Comparison of ENCODE assay signal across 31 cellular contexts in genomic region chr6:63305278-63305677, GRCh38. TPM values are rescaled to one million over a fixed set of nuclear protein-coding genes. Genes with fewer than 3 reads are reported as not detected.
A peak's percentile ranks its signal among the peaks of the same experiment; 100 is the strongest.
DNase-seq lines count a peak whose midpoint lies in the region; ATAC-seq and TF ChIP-seq lines count a peak whose summit lies in the region.
"Had no signal": no experiment of that assay in that cellular context is flagged by ENCODE, and none has a peak within 500 bp of the region (broad histone marks: within the 10 kb centered on the region; RNA-seq: fewer than 3 reads in every experiment).

No MANE protein-coding gene starts in this region.

- peak; percentile 43 for ATAC-seq in GM18870 (IDR thresholded peaks at IDR 0.05; ENCODE audit: unreplicated experiment)
- no peak for ATAC-seq in HG03097 (IDR thresholded peaks at IDR 0.05; ENCODE audit: low FRiP score, unreplicated experiment)
- ATAC-seq: activated naive CD4-positive, alpha-beta T cell treated with anti-CD3 and anti-CD28 coated beads, Interleukin-2, amount 50 U/mL, for 72 hours; activated T-helper 17 cell treated with anti-CD3 and anti-CD28 coated beads, Interleukin-2, amount 50 U/mL, for 72 hours; gastroesophageal sphincter; left ventricle myocardium superior; sciatic nerve; stimulated activated naive B cell treated with anti-CD40 and anti-IgM and Interleukin-4, amounts not matched to agents 10 μg/mL and 1 μg/mL and 100 μg/mL, for 72 hours had no signal

- H3K4me3 ChIP-seq in transverse colon = no peak overlapping the region
- H3K4me3 ChIP-seq: esophagus muscularis mucosa, gastroesophageal sphincter, ovary had no signal

- no peaks in the 10 kb centered on the region for H3K36me3 ChIP-seq in transverse colon
- H3K36me3 ChIP-seq: esophagus muscularis mucosa, gastroesophageal sphincter, ovary had no signal

- DNase-seq in amniotic epithelial cell (ENCODE audit: low read depth) = peak; percentile 9
- peak; percentile 27 for DNase-seq in kidney tubule cell (ENCODE audit: low spot score)
- DNase-seq in transverse colon = peak; percentile 49
- DNase-seq in activated CD8-positive, alpha-beta memory T cell treated with anti-CD3 and anti-CD28 coated beads, Interleukin-2, amount 50 U/mL, for 4 hours = no peak
- DNase-seq in NCI-H1417 (lab: John Stamatoyannopoulos, UW) = no peak
- DNase-seq: activated CD4-positive, alpha-beta memory T cell treated with anti-CD3 and anti-CD28 coated beads, Interleukin-2, amount 10 ng/mL, durations not matched to agents 7 days and 5 days; activated CD4-positive, CD25-positive, alpha-beta regulatory T cell; anterior cingulate cortex; Calu3; H7; hypothalamus; immature natural killer cell; KBM-7; left ventricle myocardium superior; NCI-H1417 treated with DMSO at 0.1 percent for 48 hours; NCI-H2081 treated with DMSO at 0.1 percent for 48 hours; NCI-H226; NCI-H748 treated with DMSO at 0.1 percent for 48 hours; ovary; stimulated activated CD4-positive, alpha-beta T cell treated with anti-CD3 and anti-CD28 coated beads, Interleukin-4, amount 100 ng/mL, for 4 hours; stimulated activated naive B cell treated with anti-CD40 and anti-IgM and Interleukin-4, amounts not matched to agents 10 μg/mL and 1 μg/mL and 100 μg/mL, for 72 hours had no signal

- H3K27me3 ChIP-seq in transverse colon = no peaks in the 10 kb centered on the region
- H3K27me3 ChIP-seq: esophagus muscularis mucosa, gastroesophageal sphincter, ovary had no signal

- intact Hi-C loops in transverse colon (cut with DNase I; ENCODE audit: low total_unique reads) = no loop called here

- 51 to 52% methylated on average over 2 of the region's 2 CpGs for WGBS in transverse colon (ENCODE audit: low coverage in 1 of 2), 2 donors

- TF ChIP-seq POLR2A in transverse colon (IDR thresholded peaks at IDR 0.05) = no peak

- H3K27ac ChIP-seq in transverse colon = peak overlapping the region; percentile 57 to 78 (median 65)
- H3K27ac ChIP-seq: C4-2B, esophagus muscularis mucosa, gastroesophageal sphincter, ovary had no signal

- no peak for TF ChIP-seq CTCF in transverse colon (IDR thresholded peaks at IDR 0.05)

- TF ChIP-seq EP300 in transverse colon (IDR thresholded peaks at IDR 0.05; ENCODE audit: low read depth) = no peak

- H3K9me3 ChIP-seq in transverse colon = peaks cover 0 to 2% of the 10 kb centered on the region in 2 donors
- H3K9me3 ChIP-seq: esophagus muscularis mucosa, gastroesophageal sphincter, ovary had no signal

- peaks cover 0 to 34% (median 18%) of the 10 kb centered on the region in 4 donors for H3K4me1 ChIP-seq in transverse colon
- H3K4me1 ChIP-seq: esophagus muscularis mucosa, gastroesophageal sphincter had no signal

- in situ Hi-C loops in transverse colon (cut with MboI; ENCODE audit: low pct_ligation_motif_present in 1 of 4, low pct_unique_long_range_greater_than_20kb in 1 of 4, low sequenced_read_pairs in 3 of 4) = loop anchor here in 1 of 4 donors (25.0 kb wide), 1 partner anchor 457 kb away; no protein-coding TSS in a partner anchor

RNA-seq across cellular contexts. Expression of gene LGSN, which starts 14.5 kb away (rescaled TPM):
- total RNA-seq in transverse colon = 1 to 10 TPM in 1 of 4 donors, under 1 TPM in 1, not detected in 2; 0.32 to 2.4 TPM
- total RNA-seq: activated naive CD4-positive, alpha-beta T cell treated with anti-CD3 and anti-CD28 coated beads, Interleukin-2, amount 50 U/mL, for 72 hours; Calu3; cardiac septum; esophagus muscularis mucosa; gastroesophageal sphincter; left ventricle myocardium superior; sciatic nerve; T-helper 1 cell treated with Interleukin-12 subunit alpha and Interleukin-12 subunit beta and Interleukin-4 antibody, amounts not matched to agents 30 ng/mL and 1 ng/mL, for 36 hours had no signal

Comparison
In these comparisons a context has a peak if more than half of its experiments do, and no peak if none do; other contexts are left out.
1. DNase-seq: peak in amniotic epithelial cell (single experiment), kidney tubule cell (single experiment) and transverse colon (single experiment); none in activated CD8-positive, alpha-beta memory T cell treated with anti-CD3 and anti-CD28 coated beads, Interleukin-2, amount 50 U/mL, for 4 hours (single experiment) and NCI-H1417 (0 of 3).